In genomic region chr22:33860386-33860785, GRCh38 we compare ENCODE assay signal across 26 cellular contexts.
"Had no signal": no experiment of that assay in that cellular context is flagged by ENCODE, and none has a peak within 500 bp of the region (broad histone marks: within the 10 kb centered on the region; RNA-seq: fewer than 3 reads in every experiment).

No MANE protein-coding gene starts in this region.

- DNase-seq: heart left ventricle; kidney glomerular epithelial cell; left cardiac atrium; lower lobe of right lung; mammary epithelial cell; mesenchymal stem cell; naive B cell; ovary; right lobe of liver; stimulated activated CD4-positive, alpha-beta T cell treated with anti-CD3 and anti-CD28 coated beads, Interleukin-2, amount 100 ng/mL, for 24 hours; stimulated activated CD4-positive, alpha-beta T cell treated with anti-CD3 and anti-CD28 coated beads, Interleukin-4, amount 100 ng/mL, for 1 hour; stimulated activated naive B cell treated with anti-CD40 and anti-IgM and Interleukin-4, amounts not matched to agents 10 μg/mL and 1 μg/mL and 100 μg/mL, for 72 hours; tibial artery; trophoblast cell; upper lobe of right lung had no signal

- H3K27ac Mint-ChIP-seq: mesothelial cell of epicardium; naive B cell; neural progenitor cell; stimulated activated naive B cell treated with anti-CD40 and anti-IgM and Interleukin-4, amounts not matched to agents 10 μg/mL and 1 μg/mL and 100 μg/mL, for 72 hours; stimulated activated naive CD8-positive, alpha-beta T cell treated with anti-CD3 and anti-CD28 coated beads, Interleukin-15, Interleukin-2, amounts not matched to agents 100 ng/mL and 50 ng/mL, for 24 hours had no signal

- H3K9ac ChIP-seq: neural progenitor cell had no signal

- H3K9me3 ChIP-seq: heart left ventricle, lower lobe of right lung, ovary, right atrium auricular region, right lobe of liver, suprapubic skin, thoracic aorta, tibial artery, upper lobe of right lung had no signal

- ATAC-seq: left lobe of liver; right lobe of liver; stimulated activated naive B cell treated with anti-CD40 and anti-IgM and Interleukin-4, amounts not matched to agents 10 μg/mL and 1 μg/mL and 100 μg/mL, for 72 hours had no signal

- H3K4me3 Mint-ChIP-seq: mesothelial cell of epicardium; naive B cell; nephron; neural progenitor cell; stimulated activated naive B cell treated with anti-CD40 and anti-IgM and Interleukin-4, amounts not matched to agents 10 μg/mL and 1 μg/mL and 100 μg/mL, for 72 hours; stimulated activated naive CD8-positive, alpha-beta T cell treated with anti-CD3 and anti-CD28 coated beads, Interleukin-15, Interleukin-2, amounts not matched to agents 100 ng/mL and 50 ng/mL, for 24 hours had no signal

- H3K36me3 Mint-ChIP-seq: mesothelial cell of epicardium; naive B cell; stimulated activated naive B cell treated with anti-CD40 and anti-IgM and Interleukin-4, amounts not matched to agents 10 μg/mL and 1 μg/mL and 100 μg/mL, for 72 hours had no signal

- H3K4me1 Mint-ChIP-seq: mesothelial cell of epicardium had no signal

- H3K4me2 ChIP-seq: hepatocyte, neural progenitor cell, smooth muscle cell had no signal

- H3K36me3 ChIP-seq: heart left ventricle, lower lobe of right lung, neural progenitor cell, ovary, right atrium auricular region, right lobe of liver, suprapubic skin, thoracic aorta, tibial artery, upper lobe of right lung had no signal

- H2AFZ ChIP-seq: hepatocyte, neural progenitor cell had no signal

- H3K4me1 ChIP-seq: suprapubic skin, upper lobe of right lung had no signal

- H3K27me3 Mint-ChIP-seq: naive B cell; progenitor cell of endocrine pancreas; stimulated activated naive B cell treated with anti-CD40 and anti-IgM and Interleukin-4, amounts not matched to agents 10 μg/mL and 1 μg/mL and 100 μg/mL, for 72 hours; stimulated activated naive CD8-positive, alpha-beta T cell treated with anti-CD3 and anti-CD28 coated beads, Interleukin-15, Interleukin-2, amounts not matched to agents 100 ng/mL and 50 ng/mL, for 24 hours had no signal

- H3K27ac ChIP-seq: hepatocyte, lower lobe of right lung, neural progenitor cell, ovary, right lobe of liver, suprapubic skin, thoracic aorta, tibial artery, upper lobe of right lung had no signal

- H3K4me3 ChIP-seq: heart left ventricle, hepatocyte, lower lobe of right lung, neural progenitor cell, ovary, right atrium auricular region, right lobe of liver, smooth muscle cell, suprapubic skin, thoracic aorta, tibial artery, upper lobe of right lung had no signal

- H3K27me3 ChIP-seq: heart left ventricle, hepatocyte, neural progenitor cell, ovary, right atrium auricular region, right lobe of liver, suprapubic skin, tibial artery, upper lobe of right lung had no signal

- H3K9me3 Mint-ChIP-seq: mesothelial cell of epicardium, nephron had no signal
